In the genomic region with DNA sequence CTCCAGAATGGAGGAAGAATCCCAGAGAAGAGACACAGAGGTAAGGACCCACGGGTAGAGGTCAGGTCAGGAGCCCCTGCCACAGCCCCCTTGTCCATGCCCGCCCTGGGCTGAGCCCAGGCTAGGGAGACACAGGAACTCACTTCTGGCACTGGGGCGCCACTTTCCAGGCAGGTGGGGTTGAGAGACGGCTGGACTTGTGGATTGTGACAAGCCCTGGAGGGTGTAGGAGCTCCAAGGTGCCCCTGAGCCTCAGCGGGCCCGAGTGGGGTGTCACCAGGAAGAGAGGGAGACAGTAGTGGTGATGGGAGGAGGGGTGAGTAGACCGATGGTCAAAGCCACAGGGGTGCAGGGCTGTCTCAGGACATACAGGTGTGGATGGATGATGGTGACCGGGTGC, we compare ENCODE assay signal across 4 cellular contexts.
"Had no signal": no experiment of that assay in that cellular context is flagged by ENCODE, and none has a peak within 500 bp of the region (broad histone marks: within the 10 kb centered on the region; RNA-seq: fewer than 3 reads in every experiment).

No MANE protein-coding gene starts in this region.

- H3K4me2 ChIP-seq: GM23338 had no signal

- ATAC-seq: GM23338 had no signal

- H2AFZ ChIP-seq: GM23338 had no signal

- H3K36me3 Mint-ChIP-seq: IgD-negative memory B cell had no signal

- H3K27ac Mint-ChIP-seq: GM23338, IgD-negative memory B cell had no signal

- H3K4me3 ChIP-seq: GM23338 had no signal

- H3K4me3 Mint-ChIP-seq: GM23338, H9, IgD-negative memory B cell had no signal

- DNase-seq: H9, HCEC 1CT had no signal
